ENCODE assay signal across 24 cellular contexts in the genomic region with DNA sequence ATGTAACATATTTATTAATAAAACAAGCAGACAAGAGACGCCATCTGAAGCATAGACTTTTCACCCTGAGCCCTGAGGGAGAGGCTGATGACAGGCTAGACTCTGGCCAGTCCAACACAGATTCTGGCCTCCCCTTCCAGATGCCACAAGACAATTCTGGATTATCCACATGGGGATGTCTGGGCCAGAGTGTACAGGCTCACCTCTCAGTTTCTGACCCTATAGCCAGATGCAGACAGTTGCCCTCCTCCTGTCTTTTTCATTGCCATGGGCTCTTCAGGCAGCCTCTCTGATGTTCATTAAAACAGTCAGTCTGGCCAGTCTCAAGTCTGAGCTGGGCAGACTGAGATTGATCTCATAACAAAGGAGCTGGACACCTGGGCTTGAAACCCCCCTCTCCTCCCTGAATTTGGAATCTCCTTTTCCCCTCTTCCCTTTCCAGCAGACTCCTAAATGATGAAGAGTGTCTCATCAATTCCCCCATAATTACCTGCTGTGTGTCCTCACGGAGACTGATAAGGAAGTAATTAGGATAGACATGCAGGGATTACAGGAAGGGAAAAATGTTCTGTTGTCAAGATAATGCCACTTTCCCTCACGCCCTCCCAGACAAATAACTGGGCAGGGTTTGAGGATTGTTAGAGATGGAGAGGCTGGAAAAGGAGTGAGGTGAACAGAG.
"Had no signal": no experiment of that assay in that cellular context is flagged by ENCODE, and none has a peak within 500 bp of the region (broad histone marks: within the 10 kb centered on the region; RNA-seq: fewer than 3 reads in every experiment).

No MANE protein-coding gene starts in this region.

- H3K4me3 ChIP-seq: cardiac muscle cell, SJSA1 had no signal

- H3K36me3 ChIP-seq: brain microvascular endothelial cell, cardiac muscle cell, SJSA1 had no signal

- H3K27me3 ChIP-seq: brain microvascular endothelial cell, cardiac muscle cell, SJSA1 had no signal

- H3K4me1 ChIP-seq: SJSA1 had no signal

- H3K27ac ChIP-seq: brain microvascular endothelial cell, cardiac muscle cell, SJSA1, VCaP had no signal

- H3K4me1 Mint-ChIP-seq: activated CD4-positive, alpha-beta T cell treated with anti-CD3 and anti-CD28 coated beads for 36 hours; activated naive CD4-positive, alpha-beta T cell treated with anti-CD3 and anti-CD28 coated beads, Interleukin-2, amount 10 ng/mL, durations not matched to agents 7 days and 5 days; activated naive CD8-positive, alpha-beta T cell treated with anti-CD3 and anti-CD28 coated beads for 36 hours; T-cell had no signal

- ATAC-seq: activated CD4-positive, alpha-beta T cell treated with anti-CD3 and anti-CD28 coated beads for 36 hours; activated CD8-positive, alpha-beta T cell treated with anti-CD3 and anti-CD28 coated beads for 36 hours; activated T-cell treated with anti-CD3 and anti-CD28 coated beads, Interleukin-2, amount 50 U/mL, for 72 hours; Panc1; T-cell had no signal

- H3K9me3 Mint-ChIP-seq: activated CD8-positive, alpha-beta T cell treated with anti-CD3 and anti-CD28 coated beads for 36 hours; activated naive CD8-positive, alpha-beta T cell treated with anti-CD3 and anti-CD28 coated beads for 36 hours; activated T-helper 2 cell treated with anti-CD3 and anti-CD28 coated beads, Interferon-gamma antibody, Interleukin-2, Interleukin-4, amounts not matched to agents 10 μg/mL and 5 μg/mL and 100 μg/mL, durations not matched to agents 14 hours and 24 hours and 36 hours had no signal

- H3K4me3 Mint-ChIP-seq: activated CD4-positive, alpha-beta T cell treated with anti-CD3 and anti-CD28 coated beads for 36 hours; activated CD8-positive, alpha-beta T cell treated with anti-CD3 and anti-CD28 coated beads for 36 hours; activated naive CD4-positive, alpha-beta T cell treated with anti-CD3 and anti-CD28 coated beads, Interleukin-2, amount 10 ng/mL, durations not matched to agents 7 days and 5 days; activated naive CD8-positive, alpha-beta T cell treated with anti-CD3 and anti-CD28 coated beads for 36 hours; activated T-cell treated with anti-CD3 and anti-CD28 coated beads, Interleukin-2, amount 50 U/mL, for 72 hours; T-cell had no signal

- H3K27ac Mint-ChIP-seq: activated CD4-positive, alpha-beta T cell treated with anti-CD3 and anti-CD28 coated beads for 36 hours; activated CD8-positive, alpha-beta T cell treated with anti-CD3 and anti-CD28 coated beads for 36 hours; activated naive CD4-positive, alpha-beta T cell treated with anti-CD3 and anti-CD28 coated beads, Interleukin-2, amount 10 ng/mL, durations not matched to agents 7 days and 5 days; activated naive CD8-positive, alpha-beta T cell treated with anti-CD3 and anti-CD28 coated beads for 36 hours; activated T-cell treated with anti-CD3 and anti-CD28 coated beads, Interleukin-2, amount 50 U/mL, for 72 hours; activated T-helper 2 cell treated with anti-CD3 and anti-CD28 coated beads, Interferon-gamma antibody, Interleukin-2, Interleukin-4, amounts not matched to agents 10 μg/mL and 5 μg/mL and 100 μg/mL, durations not matched to agents 14 hours and 24 hours and 36 hours; T-cell had no signal

- H3K9me3 ChIP-seq: SJSA1 had no signal

- H3K36me3 Mint-ChIP-seq: activated naive CD4-positive, alpha-beta T cell treated with anti-CD3 and anti-CD28 coated beads, Interleukin-2, amount 10 ng/mL, durations not matched to agents 7 days and 5 days; activated naive CD8-positive, alpha-beta T cell treated with anti-CD3 and anti-CD28 coated beads for 36 hours; T-cell had no signal

- H3K27me3 Mint-ChIP-seq: activated naive CD4-positive, alpha-beta T cell treated with anti-CD3 and anti-CD28 coated beads, Interleukin-2, amount 10 ng/mL, durations not matched to agents 7 days and 5 days; activated naive CD8-positive, alpha-beta T cell treated with anti-CD3 and anti-CD28 coated beads for 36 hours; T-cell had no signal

- DNase-seq: activated CD4-positive, alpha-beta T cell treated with anti-CD3 and anti-CD28 coated beads for 36 hours; activated CD8-positive, alpha-beta memory T cell treated with anti-CD3 and anti-CD28 coated beads, Interleukin-2, amount 50 U/mL, for 4 hours; activated CD8-positive, alpha-beta T cell treated with anti-CD3 and anti-CD28 coated beads for 36 hours; activated gamma-delta T cell treated with Interleukin-2 at 50 U/mL for 16 hours; activated naive CD4-positive, alpha-beta T cell treated with anti-CD3 and anti-CD28 coated beads, Interleukin-2, amount 10 ng/mL, durations not matched to agents 7 days and 5 days; activated naive CD8-positive, alpha-beta T cell treated with anti-CD3 and anti-CD28 coated beads for 36 hours; activated T-cell treated with anti-CD3 and anti-CD28 coated beads, Interleukin-2, amount 50 U/mL, for 72 hours; brain microvascular endothelial cell; IMR-90; Kasumi-1; KBM-7; NCI-H1105 treated with DMSO at 0.1 percent for 48 hours; NCI-H1694 treated with DMSO at 0.1 percent for 48 hours; NCI-H2029 treated with DMSO at 0.1 percent for 48 hours; NCI-H446 treated with DMSO at 0.1 percent for 48 hours; NCI-H524 treated with DMSO at 0.1 percent for 48 hours; SHP77; T-cell; T-helper 2 cell had no signal
